In the genomic region with DNA sequence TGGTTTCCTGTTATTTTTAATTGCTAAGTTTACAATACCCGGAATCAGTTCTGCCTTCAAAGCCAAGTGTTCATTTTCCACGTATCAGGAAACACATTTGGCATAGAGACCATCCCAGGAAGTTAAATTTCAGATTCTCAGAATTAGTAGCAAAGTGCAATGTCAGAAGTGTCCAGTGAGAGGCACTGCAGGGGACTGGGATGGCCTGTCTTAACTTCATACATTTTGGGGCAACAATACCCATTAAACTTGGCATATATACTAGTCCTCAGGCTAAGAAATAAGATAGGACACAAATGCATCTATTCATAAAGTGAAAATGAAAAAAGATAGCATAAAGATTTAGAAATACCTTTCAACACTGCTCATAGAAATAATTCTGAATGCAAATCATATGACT, we compare ENCODE assay signal across 9 cellular contexts. TPM values are rescaled to one million over a fixed set of nuclear protein-coding genes. Genes with fewer than 3 reads are reported as not detected.
DNase-seq lines count a peak whose midpoint lies in the region; ATAC-seq and TF ChIP-seq lines count a peak whose summit lies in the region.
"Had no signal": no experiment of that assay in that cellular context is flagged by ENCODE, and none has a peak within 500 bp of the region (broad histone marks: within the 10 kb centered on the region; RNA-seq: fewer than 3 reads in every experiment).

No MANE protein-coding gene starts in this region.

- H3K27me3 ChIP-seq in neural progenitor cell: peaks cover 17% of the 10 kb centered on the region

- CTCF ChIA-PET in Calu3 (lab: Charles Lee): interaction anchor here (0.8 kb wide), 1 partner anchor 55 kb away, joined by 3 read pairs; no protein-coding TSS in a partner anchor

- no peaks in the 10 kb centered on the region for H3K79me2 ChIP-seq in neural progenitor cell (ENCODE audit: low read depth)

- H3K4me1 ChIP-seq in neural progenitor cell: no peaks in the 10 kb centered on the region

- no peak overlapping the region for H3K27ac ChIP-seq in neural progenitor cell

- H3K4me1 Mint-ChIP-seq in Calu3 (ENCODE audit: low read depth, unreplicated experiment) (peaks cover 4% of the 10 kb centered on the region), neural progenitor cell (no peaks in the 10 kb centered on the region)

- H3F3A ChIP-seq in neural progenitor cell (ENCODE audit: low read depth): no peaks in the 10 kb centered on the region

- no peak overlapping the region for H2AFZ ChIP-seq in neural progenitor cell (replicated peaks)

- ATAC-seq in esophagus mucosa (no peak), GM21737 (IDR thresholded peaks at IDR 0.05; ENCODE audit: unreplicated experiment) (no peak), HG03378 (IDR thresholded peaks at IDR 0.05; ENCODE audit: unreplicated experiment) (no peak), HG02884 (IDR thresholded peaks at IDR 0.05; ENCODE audit: unreplicated experiment) (no peak)

- BruUV-seq in Calu3 (replicated peaks; lab: Mats Ljungman, UMichigan): no TSS peak

- no peak overlapping the region for H3K4me3 Mint-ChIP-seq in Calu3 (ENCODE audit: low read depth, unreplicated experiment)
- H3K4me3 Mint-ChIP-seq in neural progenitor cell: no peak overlapping the region

- TF ChIP-seq CTCF in Calu3 (IDR thresholded peaks at IDR 0.05; ENCODE audit: unreplicated experiment) (peak; percentile 26), neural progenitor cell (IDR thresholded peaks at IDR 0.05) (peak; percentile 58)

- H3K9me3 ChIP-seq in neural progenitor cell (ENCODE audit: low read depth): no peaks in the 10 kb centered on the region

- peak; percentile 53 for TF ChIP-seq RAD21 in Ishikawa (IDR thresholded peaks at IDR 0.05; ENCODE audit: low read depth)

- DNase-seq in Calu3: no peak
- peak; percentile 79 for DNase-seq in dermis blood vessel endothelial cell
- no peak for DNase-seq in neural progenitor cell (ENCODE audit: low spot score)
- DNase-seq: T-helper 9 cell had no signal

- no peak overlapping the region for H3K4me2 ChIP-seq in neural progenitor cell

- H3K27me3 Mint-ChIP-seq in Calu3 (ENCODE audit: unreplicated experiment) (no peaks in the 10 kb centered on the region), neural progenitor cell (ENCODE audit: insufficient read depth, low read depth) (peaks cover 8% of the 10 kb centered on the region)

- no peak overlapping the region for H3K4me3 ChIP-seq in neural progenitor cell

- no peaks in the 10 kb centered on the region for H3K36me3 ChIP-seq in neural progenitor cell

- H3K36me3 Mint-ChIP-seq in Calu3 (ENCODE audit: insufficient read depth, unreplicated experiment): peaks cover 6% of the 10 kb centered on the region
- H3K36me3 Mint-ChIP-seq in neural progenitor cell: no peaks in the 10 kb centered on the region

- H3K9me3 Mint-ChIP-seq in Calu3 (ENCODE audit: low read depth, unreplicated experiment) (no peaks in the 10 kb centered on the region), neural progenitor cell (no peaks in the 10 kb centered on the region)

- intact Hi-C loops in Calu3 (cut with micrococcal nuclease; ENCODE audit: unreplicated experiment): no loop called here

- H3K27ac Mint-ChIP-seq in Calu3 (ENCODE audit: unreplicated experiment) (no peak overlapping the region), neural progenitor cell (no peak overlapping the region)

- no peak for TF ChIP-seq EP300 in Ishikawa (IDR thresholded peaks at IDR 0.05; ENCODE audit: borderline replicate concordance)

- no peak overlapping the region for H3K9ac ChIP-seq in neural progenitor cell

- H4K20me1 ChIP-seq in neural progenitor cell (ENCODE audit: low read depth): no peaks in the 10 kb centered on the region

TF ChIP-seq in Ishikawa, 13 proteins besides CTCF, POLR2A, EP300 and RAD21:
- TF ChIP-seq ZBTB7A (IDR thresholded peaks at IDR 0.05; ENCODE audit: low read depth) (no peak), CREB1 (IDR thresholded peaks at IDR 0.05; ENCODE audit: low read depth) (no peak), TCF12 (IDR thresholded peaks at IDR 0.05; ENCODE audit: low read depth) (no peak), FOXM1 (IDR thresholded peaks at IDR 0.05; ENCODE audit: borderline replicate concordance, low read depth) (no peak), NFIC (IDR thresholded peaks at IDR 0.05) (no peak)
- TF ChIP-seq, protein P1, sequence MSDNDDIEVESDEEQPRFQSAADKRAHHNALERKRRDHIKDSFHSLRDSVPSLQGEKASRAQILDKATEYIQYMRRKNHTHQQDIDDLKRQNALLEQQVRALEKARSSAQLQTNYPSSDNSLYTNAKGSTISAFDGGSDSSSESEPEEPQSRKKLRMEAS (IDR thresholded peaks at IDR 0.05): no peak

RNA-seq across cellular contexts. Expression of a gene that starts 1.5 kb away (rescaled TPM):
- total RNA-seq in Calu3 (2022): 0.68 and 0.73 TPM in 2 replicates
- 0.09 and 0.34 TPM in 2 replicates for total RNA-seq in dermis blood vessel endothelial cell
- not detected in 2 replicates for total RNA-seq in neural progenitor cell (ENCODE audit: low replicate concordance)
- 8.1 TPM for total RNA-seq in esophagus mucosa

RNA-seq across cellular contexts. Expression of a gene that starts 42.8 kb away (rescaled TPM):
- total RNA-seq in Calu3 (2022) (6.2 and 8.7 TPM in 2 replicates), dermis blood vessel endothelial cell (24.2 and 24.7 TPM in 2 replicates), neural progenitor cell (ENCODE audit: low replicate concordance) (0.34 and 1.7 TPM in 2 replicates), esophagus mucosa (19.1 TPM)
